Comparison of ENCODE assay signal across 8 cellular contexts in genomic region chr19:45404557-45405434, GRCh38. TPM values are rescaled to one million over a fixed set of nuclear protein-coding genes. Genes with fewer than 3 reads are reported as not detected.
DNase-seq lines count a peak whose midpoint lies in the region; ATAC-seq and TF ChIP-seq lines count a peak whose summit lies in the region.

Gene PPP1R13L (minus strand): TSS chr19:45405069. CDS start chr19:45398318, 6,751 bp downstream.

- no CpG with 5 or more reads among the region's 46 CpGs for WGBS in trophoblast cell (ENCODE audit: extremely low coverage, insufficient coverage, insufficient read length)

- ATAC-seq in HG03460 (IDR thresholded peaks at IDR 0.05; ENCODE audit: unreplicated experiment) (peak; percentile 9), Right ventricle myocardium superior (ENCODE audit: poor library complexity) (peak; percentile 68), GM21528 (IDR thresholded peaks at IDR 0.05; ENCODE audit: low FRiP score, unreplicated experiment) (no peak), GM18858 (IDR thresholded peaks at IDR 0.05; ENCODE audit: unreplicated experiment) (no peak)

- intact Hi-C loops in OCI-LY7 (cut with micrococcal nuclease; ENCODE audit: unreplicated experiment) (loop anchor here (5.0 kb wide), 1 partner anchor 402 kb away; the partner anchor contains the start of gene RELB), Right ventricle myocardium superior (cut with DNase I) (no loop called here)

- H3K9me2 ChIP-seq in OCI-LY7 (ENCODE audit: insufficient read depth, low read length): no peaks in the 10 kb centered on the region

- H3K27ac ChIP-seq in OCI-LY7 (ENCODE audit: low read depth, low read length, poor library complexity, severe bottlenecking) (peak within 1 kb of the TSS; percentile 69), trophoblast cell (ENCODE audit: low read depth, low read length) (peak within 1 kb of the TSS; percentile 97)

- H3K4me1 Mint-ChIP-seq in activated naive CD8-positive, alpha-beta T cell (ENCODE audit: low read depth): peaks cover 33% of the 10 kb centered on the region

- H3K27me3 Mint-ChIP-seq in activated naive CD8-positive, alpha-beta T cell: peaks cover 13% of the 10 kb centered on the region

- BruUV-seq in OCI-LY7 (replicated peaks; lab: Mats Ljungman, UMichigan): no TSS peak

- peak; percentile 26 for DNase-seq in OCI-LY7 (ENCODE audit: low spot score)
- peak; percentile 90 for DNase-seq in Right ventricle myocardium superior
- DNase-seq in trophoblast cell: peak; percentile 97 to 98

- H2BK5ac ChIP-seq in trophoblast cell (ENCODE audit: low read depth, low read length, poor library complexity): peak within 1 kb of the TSS; percentile 99

- CTCF ChIA-PET in OCI-LY7 (lab: Charles Lee; ENCODE audit: unreplicated experiment): no interaction called here

- H3K4me1 ChIP-seq in ES-I3 (ENCODE audit: insufficient read depth, low read length) (peaks cover 14% of the 10 kb centered on the region), OCI-LY7 (ENCODE audit: insufficient read depth, low read length, poor library complexity, severe bottlenecking) (peaks cover 38% of the 10 kb centered on the region), trophoblast cell (ENCODE audit: control insufficient read depth in 1 of 2, insufficient read depth in 2 of 2, low read length in 2 of 2) (peaks cover 14 to 26% of the 10 kb centered on the region in 2 experiments)

- H3K23ac ChIP-seq in trophoblast cell (ENCODE audit: low read length): no peak within 1 kb of the TSS

- peak within 1 kb of the TSS; percentile 96 for H3K14ac ChIP-seq in trophoblast cell (ENCODE audit: low read length)

- TF ChIP-seq CTCF in OCI-LY7 (conservative IDR thresholded peaks at IDR 0.05; ENCODE audit: low read length): no peak

- no peaks in the 10 kb centered on the region for H3K9me3 Mint-ChIP-seq in activated naive CD8-positive, alpha-beta T cell (ENCODE audit: low read depth)

- H3K9me3 ChIP-seq in ES-I3 (ENCODE audit: control insufficient read depth, insufficient read depth, low read length) (no peaks in the 10 kb centered on the region), OCI-LY7 (ENCODE audit: low read length) (no peaks in the 10 kb centered on the region), trophoblast cell (ENCODE audit: insufficient read depth, low read depth, low read length) (no peaks in the 10 kb centered on the region)

- peak within 1 kb of the TSS; percentile 98 for H4K91ac ChIP-seq in trophoblast cell (ENCODE audit: low read depth, low read length)

- H4K8ac ChIP-seq in trophoblast cell (ENCODE audit: low read depth, low read length): peak within 1 kb of the TSS; percentile 92

- H2BK12ac ChIP-seq in trophoblast cell (ENCODE audit: low read length): peak within 1 kb of the TSS; percentile 89

- H3K18ac ChIP-seq in trophoblast cell (ENCODE audit: low read length): peak within 1 kb of the TSS; percentile 98

- H3K9ac ChIP-seq in ES-I3 (ENCODE audit: low read depth, low read length): peak within 1 kb of the TSS; percentile 98
- H3K9ac ChIP-seq in trophoblast cell (ENCODE audit: low read length): peak within 1 kb of the TSS; percentile 87

- peak within 1 kb of the TSS; percentile 85 for H2AK5ac ChIP-seq in trophoblast cell (ENCODE audit: low read length)

- H3K4me2 ChIP-seq in OCI-LY7 (ENCODE audit: low read length) (peak within 1 kb of the TSS; percentile 92), trophoblast cell (ENCODE audit: low read length) (peak within 1 kb of the TSS; percentile 75)

- peak within 1 kb of the TSS; percentile 73; the same call in 1 of the 2 replicates for H2AFZ ChIP-seq in OCI-LY7 (ENCODE audit: low read length)
- peak within 1 kb of the TSS; percentile 83 for H2AFZ ChIP-seq in trophoblast cell (ENCODE audit: insufficient read depth, low read length, poor library complexity)

- peak within 1 kb of the TSS; percentile 98 for H3K4me3 Mint-ChIP-seq in activated naive CD8-positive, alpha-beta T cell

- H3K27ac Mint-ChIP-seq in activated naive CD8-positive, alpha-beta T cell: peak within 1 kb of the TSS; percentile 96

- POLR2A ChIA-PET in OCI-LY7 (lab: Charles Lee): interaction anchor here (0.6 to 0.9 kb wide), 2 partner anchors 159 to 458 kb away, joined by 3 read pairs; partner anchors contain the start of gene SYMPK

- H3K4me3 ChIP-seq in OCI-LY7 (ENCODE audit: low read depth, low read length, poor library complexity, severe bottlenecking): peak within 1 kb of the TSS; percentile 89
- peak within 1 kb of the TSS; percentile 89 for H3K4me3 ChIP-seq in trophoblast cell (ENCODE audit: low read depth, low read length)

- peaks cover 3% of the 10 kb centered on the region for H3K36me3 Mint-ChIP-seq in activated naive CD8-positive, alpha-beta T cell

- peak within 1 kb of the TSS; percentile 89 for H4K12ac ChIP-seq in trophoblast cell (ENCODE audit: low read depth, low read length)

- H3K27me3 ChIP-seq in trophoblast cell (ENCODE audit: insufficient read depth, low read length): no peaks in the 10 kb centered on the region

- no peaks in the 10 kb centered on the region for H4K20me1 ChIP-seq in OCI-LY7 (ENCODE audit: insufficient read depth, low read length)

- peaks cover 32% of the 10 kb centered on the region for H3K79me1 ChIP-seq in trophoblast cell (ENCODE audit: low read length)

- peak within 1 kb of the TSS; percentile 96 for H2BK120ac ChIP-seq in trophoblast cell (ENCODE audit: insufficient read depth, low read length, poor library complexity)

- H3K79me2 ChIP-seq in OCI-LY7 (ENCODE audit: insufficient read depth, low read depth, low read length) (peaks cover 10% of the 10 kb centered on the region), trophoblast cell (ENCODE audit: control insufficient read depth, insufficient read depth, low read length, poor library complexity) (peaks cover 20% of the 10 kb centered on the region)

- H3K4ac ChIP-seq in trophoblast cell (ENCODE audit: low read depth, low read length): peak within 1 kb of the TSS; percentile 92

- peaks cover 3% of the 10 kb centered on the region; the same call in 1 of the 2 replicates for H3K36me3 ChIP-seq in ES-I3 (ENCODE audit: insufficient read depth, low read length)
- H3K36me3 ChIP-seq in OCI-LY7 (ENCODE audit: insufficient read depth, low read length): no peaks in the 10 kb centered on the region; the same call in 1 of the 2 replicates
- peaks cover 15 to 18% of the 10 kb centered on the region in 2 experiments for H3K36me3 ChIP-seq in trophoblast cell (ENCODE audit: control insufficient read depth in 1 of 2, insufficient read depth in 2 of 2, low read length in 2 of 2)

RNA-seq across cellular contexts. Expression of gene PPP1R13L, which starts in this region (rescaled TPM):
- total RNA-seq in OCI-LY7 (2014; rRNA removed; shearing (Covaris generic)): 5.3 and 7.8 TPM in 2 replicates
- total RNA-seq in OCI-LY7 (2022) (15.5 and 17.4 TPM in 2 replicates), Right ventricle myocardium superior (207 TPM)
- polyA plus RNA-seq in trophoblast cell (2013): 190 TPM in 2 replicates

Comparison
In these comparisons a context has a peak if more than half of its experiments do, and no peak if none do; other contexts are left out.
1. RNA of gene PPP1R13L (total RNA-seq): 207 TPM in Right ventricle myocardium superior (single experiment); 5.3 to 17.4 TPM in OCI-LY7; every median in the first group is over 10 times any median in the second.
2. ATAC-seq: peak in HG03460 (single experiment) and Right ventricle myocardium superior (single experiment); none in GM21528 (single experiment) and GM18858 (single experiment).
3. DNase-seq: peak in every context shown above with its lines; median percentile 98 in trophoblast cell; 90 in Right ventricle myocardium superior; 26 in OCI-LY7.